ENCODE assay signal across 8 cellular contexts in genomic region chr15:55897560-55898336, GRCh38.
A peak's percentile ranks its signal among the peaks of the same experiment; 100 is the strongest.
DNase-seq lines count a peak whose midpoint lies in the region; ATAC-seq and TF ChIP-seq lines count a peak whose summit lies in the region.

No MANE protein-coding gene starts in this region.

- no peaks in the 10 kb centered on the region for H3K36me3 Mint-ChIP-seq in glutamatergic neuron (ENCODE audit: unreplicated experiment)

- H3K4me1 Mint-ChIP-seq in glutamatergic neuron (ENCODE audit: low read depth, unreplicated experiment): no peaks in the 10 kb centered on the region

- no peaks in the 10 kb centered on the region for H3K9me3 Mint-ChIP-seq in glutamatergic neuron (ENCODE audit: unreplicated experiment)

- TF ChIP-seq CTCF in glutamatergic neuron (IDR thresholded peaks at IDR 0.05; ENCODE audit: partially characterized antibody, unreplicated experiment): peak; percentile 85

- ATAC-seq in HG02938 (IDR thresholded peaks at IDR 0.05; ENCODE audit: unreplicated experiment): no peak

- H3K4me3 Mint-ChIP-seq in glutamatergic neuron (ENCODE audit: unreplicated experiment): no peak overlapping the region

- H3K27me3 Mint-ChIP-seq in glutamatergic neuron (ENCODE audit: unreplicated experiment): no peaks in the 10 kb centered on the region

- no peak overlapping the region for H3K27ac Mint-ChIP-seq in glutamatergic neuron (ENCODE audit: unreplicated experiment)

- DNase-seq in SKM-1 treated with dmso at 0.1 percent for 144 hours (lab: John Stamatoyannopoulos, UW; ENCODE audit: unreplicated experiment): peak; percentile 26
- DNase-seq in SKM-1 (lab: John Stamatoyannopoulos, UW; ENCODE audit: unreplicated experiment): no peak
- peak; percentile 73 for DNase-seq in LHCN-M2 (ENCODE audit: low read depth)
- peak; percentile 14 for DNase-seq in T1000 (lab: John Stamatoyannopoulos, UW)
- peak; percentile 71 for DNase-seq in glutamatergic neuron
- DNase-seq in renal cortical epithelial cell (ENCODE audit: low read depth): peak; percentile 57
- no peak for DNase-seq in NCI-H2029 treated with DMSO at 0.1 percent for 48 hours (lab: John Stamatoyannopoulos, UW)

Comparison
In these comparisons a context has a peak if more than half of its experiments do, and no peak if none do; other contexts are left out.
1. DNase-seq: peak in SKM-1 treated with dmso at 0.1 percent for 144 hours (single experiment), LHCN-M2 (single experiment), T1000 (single experiment), glutamatergic neuron (single experiment) and renal cortical epithelial cell (single experiment); none in SKM-1 (single experiment) and NCI-H2029 treated with DMSO at 0.1 percent for 48 hours (single experiment).